Comparison of ENCODE assay signal across 7 cellular contexts in the genomic region with DNA sequence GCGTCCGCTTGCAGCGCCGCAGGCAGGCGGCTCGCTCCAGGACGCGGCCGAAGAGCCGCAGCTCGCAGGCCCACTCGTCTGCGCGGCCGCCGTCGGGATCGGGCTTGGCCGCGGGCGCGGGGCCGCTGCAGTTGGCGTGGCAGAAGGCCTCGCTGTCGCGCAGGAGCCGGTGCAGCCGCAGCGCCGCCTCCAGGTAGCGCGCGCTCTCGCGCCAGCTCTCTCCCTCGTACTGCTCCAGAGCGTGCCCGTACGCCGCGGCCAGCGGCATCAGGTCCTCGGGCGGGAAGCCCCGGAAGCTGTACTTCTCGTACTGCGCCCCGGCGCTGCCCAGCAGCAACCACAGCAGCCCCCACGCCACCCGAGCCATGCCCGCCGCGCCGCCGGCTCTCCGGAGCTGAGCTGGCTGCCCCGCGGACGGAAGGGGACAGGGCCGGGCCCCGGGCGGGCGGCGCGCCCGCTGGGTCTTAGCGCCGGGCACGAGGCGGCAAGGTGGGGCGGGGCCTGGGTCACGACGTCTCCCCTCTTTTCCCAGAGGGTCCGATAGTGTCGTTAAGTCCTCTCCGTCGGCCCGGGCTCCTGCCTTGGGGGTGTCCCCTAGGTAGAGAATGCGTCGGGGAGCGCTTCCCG. TPM values are rescaled to one million over a fixed set of nuclear protein-coding genes. Genes with fewer than 3 reads are reported as not detected.
DNase-seq lines count a peak whose midpoint lies in the region; ATAC-seq and TF ChIP-seq lines count a peak whose summit lies in the region.

A gene with protein sequence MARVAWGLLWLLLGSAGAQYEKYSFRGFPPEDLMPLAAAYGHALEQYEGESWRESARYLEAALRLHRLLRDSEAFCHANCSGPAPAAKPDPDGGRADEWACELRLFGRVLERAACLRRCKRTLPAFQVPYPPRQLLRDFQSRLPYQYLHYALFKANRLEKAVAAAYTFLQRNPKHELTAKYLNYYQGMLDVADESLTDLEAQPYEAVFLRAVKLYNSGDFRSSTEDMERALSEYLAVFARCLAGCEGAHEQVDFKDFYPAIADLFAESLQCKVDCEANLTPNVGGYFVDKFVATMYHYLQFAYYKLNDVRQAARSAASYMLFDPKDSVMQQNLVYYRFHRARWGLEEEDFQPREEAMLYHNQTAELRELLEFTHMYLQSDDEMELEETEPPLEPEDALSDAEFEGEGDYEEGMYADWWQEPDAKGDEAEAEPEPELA (minus strand): TSS at position 401 of the 627 bp plus-strand sequence. CDS start 34 bp downstream, at position 367.

- H3K27ac Mint-ChIP-seq in endothelial cell (ENCODE audit: unreplicated experiment) (peak within 1 kb of the TSS; percentile 27), mesothelial cell of epicardium (peak within 1 kb of the TSS; percentile 85)

- H3K9me3 Mint-ChIP-seq in endothelial cell (ENCODE audit: unreplicated experiment) (no peaks in the 10 kb centered on the region), mesothelial cell of epicardium (no peaks in the 10 kb centered on the region)

- peak within 1 kb of the TSS; percentile 95 for H3K4me3 Mint-ChIP-seq in endothelial cell (ENCODE audit: unreplicated experiment)
- H3K4me3 Mint-ChIP-seq in mesothelial cell of epicardium: peak within 1 kb of the TSS; percentile 84

- H3K27me3 Mint-ChIP-seq in endothelial cell (ENCODE audit: unreplicated experiment): peaks cover 11% of the 10 kb centered on the region
- H3K27me3 Mint-ChIP-seq in mesothelial cell of epicardium (ENCODE audit: low read depth): no peaks in the 10 kb centered on the region

- DNase-seq in GM13977 (ENCODE audit: low spot score) (peak; percentile 89), NOMO-1 treated with DMSO at 0.1 percent for 48 hours (lab: John Stamatoyannopoulos, UW; ENCODE audit: unreplicated experiment) (peak; percentile 66), endothelial cell (ENCODE audit: low spot score) (peak; percentile 76), mesothelial cell of epicardium (ENCODE audit: low spot score in 2 of 2, unreplicated experiment in 2 of 2) (peak; percentile 72 to 84)
- peak; percentile 84 for DNase-seq in activated CD8-positive, alpha-beta memory T cell treated with anti-CD3 and anti-CD28 coated beads, Interleukin-2, amount 50 U/mL, for 48 hours
- peak; percentile 43 for DNase-seq in stimulated activated CD8-positive, alpha-beta memory T cell treated with anti-CD3 and anti-CD28 coated beads, Interleukin-15, amount 100 ng/mL, for 1 hour (ENCODE audit: low read depth)

- TF ChIP-seq CTCF in GM13977 (IDR thresholded peaks at IDR 0.05; ENCODE audit: extremely low read depth, insufficient read depth, missing control alignments): peak; percentile 74
- TF ChIP-seq CTCF in endothelial cell (IDR thresholded peaks at IDR 0.05; ENCODE audit: unreplicated experiment): peak; percentile 43
- peak; percentile 28 for TF ChIP-seq CTCF in mesothelial cell of epicardium (IDR thresholded peaks at IDR 0.05; ENCODE audit: unreplicated experiment)

- peaks cover 10% of the 10 kb centered on the region for H3K36me3 Mint-ChIP-seq in endothelial cell (ENCODE audit: low read depth, unreplicated experiment)
- H3K36me3 Mint-ChIP-seq in mesothelial cell of epicardium: peaks cover 9% of the 10 kb centered on the region

- in situ Hi-C loops in GM13977 (cut with MboI; ENCODE audit: low pct_unique_long_range_greater_than_20kb, low sequenced_read_pairs, unreplicated experiment): no loop called here

- ATAC-seq in HG03521 (IDR thresholded peaks at IDR 0.05; ENCODE audit: unreplicated experiment): peak; percentile 66

- H3K4me1 Mint-ChIP-seq in endothelial cell (ENCODE audit: unreplicated experiment) (peaks cover 16% of the 10 kb centered on the region), mesothelial cell of epicardium (peaks cover 29% of the 10 kb centered on the region)

RNA-seq across cellular contexts. Expression of the gene that starts here (rescaled TPM):
- total RNA-seq in endothelial cell (ENCODE audit: unreplicated experiment) (22.6 TPM), mesothelial cell of epicardium (61.0 to 62.0 TPM (median 62.0 TPM) in 3 replicates)

Comparison
In these comparisons a context has a peak if more than half of its experiments do, and no peak if none do; other contexts are left out.
1. Peak in every context shown above with its lines: DNase-seq and ATAC-seq.